Comparison of ENCODE assay signal across 1 cellular context in genomic region chr11:107043242-107043991, GRCh38.
A peak's percentile ranks its signal among the peaks of the same experiment; 100 is the strongest.
TF ChIP-seq lines count a peak whose summit lies in the region.

No MANE protein-coding gene starts in this region.

TF ChIP-seq in GM12878, 131 proteins besides CTCF, POLR2A, EP300 and RAD21 (continued from another document and continues in another):
- TF ChIP-seq ZBTB40 (IDR thresholded peaks at IDR 0.05; ENCODE audit: borderline replicate concordance) = no peak
- no peak for TF ChIP-seq MAX (IDR thresholded peaks at IDR 0.05; ENCODE audit: low read depth, low read length)
- TF ChIP-seq NR2C2 (IDR thresholded peaks at IDR 0.05; ENCODE audit: borderline replicate concordance, control insufficient read depth, insufficient read length, low read depth) = no peak
- peak; percentile 100 for TF ChIP-seq NFIC (IDR thresholded peaks at IDR 0.05; ENCODE audit: low read depth, low read length)
- no peak for TF ChIP-seq STAT1 (conservative IDR thresholded peaks at IDR 0.05)
- TF ChIP-seq DPF2 (IDR thresholded peaks at IDR 0.05) = peak; percentile 82
- no peak for TF ChIP-seq SMAD5 (IDR thresholded peaks at IDR 0.05; ENCODE audit: low read depth)
- no peak for TF ChIP-seq NFYA (IDR thresholded peaks at IDR 0.05; ENCODE audit: borderline replicate concordance, low read depth, low read length)
- TF ChIP-seq JUNB (IDR thresholded peaks at IDR 0.05) = peak; percentile 98
- peak; percentile 95 for TF ChIP-seq EED (IDR thresholded peaks at IDR 0.05; ENCODE audit: low read depth)
- peak; percentile 63; the same call in 1 of the 2 replicates for TF ChIP-seq JUND (IDR thresholded peaks at IDR 0.05; ENCODE audit: low read depth, low read length)
- 0 out of 2 replicates have a peak, but pooled peaks have one; percentile 54 for TF ChIP-seq TARDBP (IDR thresholded peaks at IDR 0.05; ENCODE audit: borderline replicate concordance)
- 0 out of 2 replicates have a peak, but pooled peaks have one; percentile 38 for TF ChIP-seq GATAD2B (conservative IDR thresholded peaks at IDR 0.05; ENCODE audit: low read depth)
- peak; percentile 93 for TF ChIP-seq SKIL (IDR thresholded peaks at IDR 0.05; ENCODE audit: low read depth, poor library complexity, severe bottlenecking)
- TF ChIP-seq MEF2B (IDR thresholded peaks at IDR 0.05; ENCODE audit: partially characterized antibody, poor library complexity, severe bottlenecking) = peak; percentile 87
- TF ChIP-seq ATF7 (IDR thresholded peaks at IDR 0.05; ENCODE audit: low read depth) = peak; percentile 92
- TF ChIP-seq SMARCA5 (IDR thresholded peaks at IDR 0.05) = no peak
- no peak for TF ChIP-seq NR2C1 (IDR thresholded peaks at IDR 0.05)
- no peak for TF ChIP-seq ZBTB33 (IDR thresholded peaks at IDR 0.05)
- TF ChIP-seq TCF12 (IDR thresholded peaks at IDR 0.05; ENCODE audit: low read depth, low read length) = peak; percentile 37; the same call in 1 of the 2 replicates
- TF ChIP-seq E2F4 (IDR thresholded peaks at IDR 0.05; ENCODE audit: low read depth, low read length) = no peak
- TF ChIP-seq BHLHE40 (IDR thresholded peaks at IDR 0.05; ENCODE audit: borderline replicate concordance in 1 of 2, low read depth in 2 of 2, low read length in 1 of 2) = peak in 1 of 2 experiments; percentile 57; a peak in 1 of 4 replicates
- peak; percentile 74; the same call in 1 of the 2 replicates for TF ChIP-seq CBX5 (IDR thresholded peaks at IDR 0.05; ENCODE audit: low read depth)
- TF ChIP-seq POU2F2 (IDR thresholded peaks at IDR 0.05; ENCODE audit: borderline replicate concordance, low read depth, low read length) = peak; percentile 46; the same call in 2 of the 3 replicates
- TF ChIP-seq IKZF1 (conservative IDR thresholded peaks at IDR 0.05) = peak; percentile 68
- TF ChIP-seq GABPA (IDR thresholded peaks at IDR 0.05; ENCODE audit: low read depth) = peak; percentile 71; the same call in 1 of the 2 replicates
- peak; percentile 80; the same call in 1 of the 2 replicates for TF ChIP-seq NBN (IDR thresholded peaks at IDR 0.05)
- peak; percentile 90 for TF ChIP-seq ZBED1 (IDR thresholded peaks at IDR 0.05; ENCODE audit: borderline replicate concordance)
- peak; percentile 44 for TF ChIP-seq SMAD1 (IDR thresholded peaks at IDR 0.05; ENCODE audit: low read depth, partially characterized antibody)
- peak; percentile 72 for TF ChIP-seq PKNOX1 (IDR thresholded peaks at IDR 0.05)
- peak; percentile 100 for TF ChIP-seq FOXM1 (IDR thresholded peaks at IDR 0.05; ENCODE audit: low read depth, low read length)
- TF ChIP-seq NR2F1 (conservative IDR thresholded peaks at IDR 0.05) = peak; percentile 84
- 0 out of 2 replicates have a peak, but pooled peaks have one; percentile 13 for TF ChIP-seq ZNF384 (IDR thresholded peaks at IDR 0.05; ENCODE audit: borderline replicate concordance, low read depth, low read length)
- peak; percentile 99 for TF ChIP-seq ATF2 (IDR thresholded peaks at IDR 0.05; ENCODE audit: low read length)
- 0 out of 4 replicates have a peak, but pooled peaks of 1 of the 2 experiments have one; percentile 8 for TF ChIP-seq SRF (IDR thresholded peaks at IDR 0.05; ENCODE audit: low read depth in 2 of 2, low read length in 2 of 2)
- TF ChIP-seq CREB1 (IDR thresholded peaks at IDR 0.05; ENCODE audit: low read depth) = peak; percentile 57; the same call in 1 of the 2 replicates
- TF ChIP-seq IKZF2 (IDR thresholded peaks at IDR 0.05) = peak; percentile 87 to 93
- TF ChIP-seq USF2 (IDR thresholded peaks at IDR 0.05; ENCODE audit: borderline replicate concordance, low read depth, low read length) = no peak
- peak; percentile 97 for TF ChIP-seq MTA2 (IDR thresholded peaks at IDR 0.05; ENCODE audit: low read depth)
- TF ChIP-seq REST (IDR thresholded peaks at IDR 0.05; ENCODE audit: low read depth, low read length) = peak; percentile 48; the same call in 1 of the 2 replicates
- TF ChIP-seq CBFB (IDR thresholded peaks at IDR 0.05; ENCODE audit: low read depth) = peak; percentile 96
- TF ChIP-seq ETV6 (conservative IDR thresholded peaks at IDR 0.05 in 1 of 2, IDR thresholded peaks at IDR 0.05 in 1 of 2; ENCODE audit: borderline replicate concordance in 1 of 2, low read depth in 1 of 2) = peak in 1 of 2 experiments; percentile 65; a peak in 1 of 4 replicates
- peak; percentile 78 for TF ChIP-seq PAX5 (IDR thresholded peaks at IDR 0.05; ENCODE audit: borderline replicate concordance, low read depth, low read length)
- peak; percentile 43; the same call in 1 of the 2 replicates for TF ChIP-seq CHD2 (IDR thresholded peaks at IDR 0.05; ENCODE audit: borderline replicate concordance, low read depth, low read length)
- TF ChIP-seq RELB (IDR thresholded peaks at IDR 0.05; ENCODE audit: low read depth) = peak; percentile 79; the same call in 1 of the 2 replicates
